In the genomic region with DNA sequence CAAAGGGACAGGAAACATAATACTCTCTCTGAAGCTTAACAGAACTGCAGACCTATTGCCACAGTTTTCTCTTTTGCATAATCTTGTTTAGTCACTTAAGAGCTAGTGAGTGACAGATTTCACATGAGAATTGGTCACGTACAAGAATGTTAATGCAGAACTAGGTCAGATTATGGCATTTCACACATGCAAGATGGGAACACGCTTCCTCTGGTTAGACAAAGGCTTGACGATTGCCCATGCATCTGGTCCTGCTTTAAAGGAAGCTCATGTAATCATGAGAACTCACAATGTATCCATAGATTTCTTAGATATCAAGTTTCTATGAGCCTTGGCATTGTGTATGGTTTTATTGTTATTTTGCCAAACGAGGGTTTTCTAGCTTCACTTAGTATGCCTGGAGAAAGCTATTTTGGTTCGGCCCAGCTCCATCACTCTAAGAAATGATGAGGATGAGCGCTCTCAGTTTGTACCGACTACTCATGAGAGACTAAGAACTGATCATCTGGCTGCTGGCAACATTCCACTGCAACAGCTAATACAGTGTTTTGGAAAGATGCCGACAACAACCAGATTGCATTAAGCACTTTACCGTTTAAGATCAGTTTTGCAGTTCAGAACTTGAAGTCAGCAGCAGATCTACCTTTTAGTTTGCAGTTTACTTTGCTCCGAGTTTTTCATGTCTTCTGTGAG, we compare ENCODE assay signal across 25 cellular contexts.
A peak's percentile ranks its signal among the peaks of the same experiment; 100 is the strongest.
DNase-seq lines count a peak whose midpoint lies in the region; ATAC-seq and TF ChIP-seq lines count a peak whose summit lies in the region.
"Had no signal": no experiment of that assay in that cellular context is flagged by ENCODE, and none has a peak within 500 bp of the region (broad histone marks: within the 10 kb centered on the region; RNA-seq: fewer than 3 reads in every experiment).

No MANE protein-coding gene starts in this region.

- H3K23ac ChIP-seq in H9 (ENCODE audit: insufficient read length, low read depth, low read length), result no peak overlapping the region

- no peak overlapping the region for H2BK15ac ChIP-seq in H9 (ENCODE audit: low read depth, low read length)

- no peaks in the 10 kb centered on the region for H3K9me3 Mint-ChIP-seq in H9
- H3K9me3 Mint-ChIP-seq: mesothelial cell of epicardium had no signal

- H4K5ac ChIP-seq in H9 (ENCODE audit: insufficient read length, low read depth, low read length), result no peak overlapping the region

- H3K56ac ChIP-seq in H9 (ENCODE audit: insufficient read length, low read depth, low read length), result no peak overlapping the region

- no peaks in the 10 kb centered on the region for H3K23me2 ChIP-seq in H9 (ENCODE audit: insufficient read length, low read depth, low read length, poor library complexity, severe bottlenecking)

- no peak overlapping the region for H3K4me3 ChIP-seq in GM12865 (ENCODE audit: low read depth, low read length)
- H3K4me3 ChIP-seq: adrenal gland, heart right ventricle, Peyer's patch, upper lobe of right lung had no signal

- ATAC-seq in SK-N-SH treated with all-trans-retinoic acid at 6 μM for 48 hours (peak; percentile 73), HG03520 (IDR thresholded peaks at IDR 0.05; ENCODE audit: unreplicated experiment) (no peak)
- ATAC-seq: activated CD4-positive, alpha-beta T cell treated with anti-CD3 and anti-CD28 coated beads for 36 hours; CD8-positive, alpha-beta T cell; heart right ventricle; left lobe of liver; naive thymus-derived CD8-positive, alpha-beta T cell; right cardiac atrium; upper lobe of right lung had no signal

- H3K79me2 ChIP-seq in H9 (ENCODE audit: insufficient read depth, low read length), result no peaks in the 10 kb centered on the region

- H4K20me1 ChIP-seq in H9 (ENCODE audit: control insufficient read depth, insufficient read depth, insufficient read length), result no peaks in the 10 kb centered on the region

- H2BK12ac ChIP-seq in H9 (ENCODE audit: insufficient read length, low read depth, low read length), result no peak overlapping the region

- H3T11ph ChIP-seq in H9 (ENCODE audit: low read length), result no peak overlapping the region

- no peak overlapping the region for H3K27ac ChIP-seq in H9 (ENCODE audit: insufficient read length, low read depth, low read length)
- H3K27ac ChIP-seq: adrenal gland, brain microvascular endothelial cell, heart right ventricle, Peyer's patch, upper lobe of right lung had no signal

- H3K27ac Mint-ChIP-seq in H9, result no peak overlapping the region
- H3K27ac Mint-ChIP-seq: activated CD4-positive, alpha-beta T cell treated with anti-CD3 and anti-CD28 coated beads for 36 hours; activated T-cell treated with anti-CD3 and anti-CD28 coated beads, Interleukin-2, amount 50 U/mL, for 24 hours; CD8-positive, alpha-beta T cell; mesothelial cell of epicardium; naive thymus-derived CD8-positive, alpha-beta T cell had no signal

- H3K4me1 ChIP-seq in H9 (ENCODE audit: insufficient read depth, low read length), result no peaks in the 10 kb centered on the region
- H3K4me1 ChIP-seq: adrenal gland, Peyer's patch, upper lobe of right lung had no signal

- H3K27me3 Mint-ChIP-seq in H9 (ENCODE audit: low read depth), result no peaks in the 10 kb centered on the region
- H3K27me3 Mint-ChIP-seq: activated CD4-positive, alpha-beta T cell treated with anti-CD3 and anti-CD28 coated beads for 36 hours; activated T-cell treated with anti-CD3 and anti-CD28 coated beads, Interleukin-2, amount 50 U/mL, for 24 hours had no signal

- H2BK120ac ChIP-seq in H9 (ENCODE audit: low read depth, low read length, poor library complexity, severe bottlenecking), result no peak overlapping the region

- no peaks in the 10 kb centered on the region for H3K36me3 Mint-ChIP-seq in H9 (ENCODE audit: insufficient read depth in 1 of 3, low read depth in 3 of 3)
- H3K36me3 Mint-ChIP-seq: CD8-positive, alpha-beta T cell; mesothelial cell of epicardium had no signal

- H3K4me2 ChIP-seq in H9 (ENCODE audit: insufficient read depth, insufficient read length, low read length), result no peak overlapping the region

- no peak overlapping the region for H2BK20ac ChIP-seq in H9 (ENCODE audit: low read depth, low read length, poor library complexity, severe bottlenecking)

- H2AK5ac ChIP-seq in H9 (ENCODE audit: insufficient read length, low read length), result no peak overlapping the region

- H3K27me3 ChIP-seq in H9 (ENCODE audit: insufficient read depth, low read length), result no peaks in the 10 kb centered on the region
- H3K27me3 ChIP-seq: adrenal gland, brain microvascular endothelial cell, heart right ventricle, Peyer's patch, upper lobe of right lung had no signal

- H4K8ac ChIP-seq in H9 (replicated peaks; ENCODE audit: insufficient read length, low read depth, low read length), result no peak overlapping the region

- H3K14ac ChIP-seq in H9 (ENCODE audit: insufficient read depth, low read length), result no peak overlapping the region

- no peak overlapping the region for H3K4me3 Mint-ChIP-seq in H9
- H3K4me3 Mint-ChIP-seq: activated CD4-positive, alpha-beta T cell treated with anti-CD3 and anti-CD28 coated beads for 36 hours; activated T-cell treated with anti-CD3 and anti-CD28 coated beads, Interleukin-2, amount 50 U/mL, for 24 hours; CD8-positive, alpha-beta T cell; mesothelial cell of epicardium; naive thymus-derived CD8-positive, alpha-beta T cell had no signal

- no peak overlapping the region for H3K4ac ChIP-seq in H9 (ENCODE audit: low read depth, low read length)

- DNase-seq in Ammon's horn (ENCODE audit: low spot score), result peak; percentile 38
- peak; percentile 0 for DNase-seq in GM12865 (ENCODE audit: low read depth)
- DNase-seq in kidney tubule cell (ENCODE audit: low spot score), result peak; percentile 42
- DNase-seq in COLO668 (lab: John Stamatoyannopoulos, UW; ENCODE audit: unreplicated experiment), result no peak
- no peak for DNase-seq in H9
- DNase-seq in stimulated activated CD4-positive, alpha-beta T cell treated with anti-CD3 and anti-CD28 coated beads, Interleukin-15, amount 100 ng/mL, for 24 hours, result no peak
- DNase-seq: activated CD4-positive, alpha-beta T cell treated with anti-CD3 and anti-CD28 coated beads for 36 hours; activated CD8-positive, alpha-beta memory T cell treated with anti-CD3 and anti-CD28 coated beads for 24 hours; activated T-cell treated with anti-CD3 and anti-CD28 coated beads, Interleukin-2, amount 50 U/mL, for 24 hours; adrenal gland; brain microvascular endothelial cell; CD8-positive, alpha-beta T cell; DMS79; GOT3; KG1; naive thymus-derived CD8-positive, alpha-beta T cell; NCI-H345; Peyer's patch; right cardiac atrium; upper lobe of right lung had no signal

- no peaks in the 10 kb centered on the region for H3K79me1 ChIP-seq in H9 (ENCODE audit: insufficient read depth, low read depth, low read length, poor library complexity, severe bottlenecking)

- no peaks in the 10 kb centered on the region for H3K4me1 Mint-ChIP-seq in H9
- H3K4me1 Mint-ChIP-seq: activated CD4-positive, alpha-beta T cell treated with anti-CD3 and anti-CD28 coated beads for 36 hours; mesothelial cell of epicardium; naive thymus-derived CD8-positive, alpha-beta T cell had no signal

- no peak overlapping the region for H2AFZ ChIP-seq in H9 (ENCODE audit: low read length)

- no peak overlapping the region for H4K91ac ChIP-seq in H9 (ENCODE audit: insufficient read length, low read depth, low read length)

- H3K18ac ChIP-seq in H9 (ENCODE audit: insufficient read length, low read depth, low read length), result no peak overlapping the region

- no CpG with 5 or more reads among the region's 10 CpGs for WGBS in H9 (ENCODE audit: extremely low coverage, insufficient read length, low lambda C conversion rate)

- H3K9me3 ChIP-seq in H9 (ENCODE audit: control insufficient read depth, low read depth, low read length), result no peaks in the 10 kb centered on the region
- H3K9me3 ChIP-seq: adrenal gland, heart right ventricle, Peyer's patch, upper lobe of right lung had no signal

- H3K9ac ChIP-seq in H9 (ENCODE audit: extremely low read depth, insufficient read length, low read length), result no peak overlapping the region

- H2BK5ac ChIP-seq in H9 (ENCODE audit: insufficient read length, low read length), result no peak overlapping the region

- TF ChIP-seq CTCF in GM12865 (IDR thresholded peaks at IDR 0.05; ENCODE audit: insufficient read depth, low read depth, low read length, missing control alignments) (no peak), H9 (conservative IDR thresholded peaks at IDR 0.05) (no peak)

TF ChIP-seq in SK-N-SH treated with all-trans-retinoic acid at 6 μM for 48 hours, 23 proteins besides CTCF, POLR2A, EP300 and RAD21 (continues in another document):
- TF ChIP-seq GLIS3 (CRISPR knock-in tag; IDR thresholded peaks at IDR 0.05) (no peak), ZNF565 (CRISPR knock-in tag; conservative IDR thresholded peaks at IDR 0.05; ENCODE audit: low read depth) (no peak), ZNF8 (CRISPR knock-in tag; IDR thresholded peaks at IDR 0.05) (no peak), RARB (CRISPR knock-in tag; IDR thresholded peaks at IDR 0.05) (no peak)
- TF ChIP-seq, protein P1, sequence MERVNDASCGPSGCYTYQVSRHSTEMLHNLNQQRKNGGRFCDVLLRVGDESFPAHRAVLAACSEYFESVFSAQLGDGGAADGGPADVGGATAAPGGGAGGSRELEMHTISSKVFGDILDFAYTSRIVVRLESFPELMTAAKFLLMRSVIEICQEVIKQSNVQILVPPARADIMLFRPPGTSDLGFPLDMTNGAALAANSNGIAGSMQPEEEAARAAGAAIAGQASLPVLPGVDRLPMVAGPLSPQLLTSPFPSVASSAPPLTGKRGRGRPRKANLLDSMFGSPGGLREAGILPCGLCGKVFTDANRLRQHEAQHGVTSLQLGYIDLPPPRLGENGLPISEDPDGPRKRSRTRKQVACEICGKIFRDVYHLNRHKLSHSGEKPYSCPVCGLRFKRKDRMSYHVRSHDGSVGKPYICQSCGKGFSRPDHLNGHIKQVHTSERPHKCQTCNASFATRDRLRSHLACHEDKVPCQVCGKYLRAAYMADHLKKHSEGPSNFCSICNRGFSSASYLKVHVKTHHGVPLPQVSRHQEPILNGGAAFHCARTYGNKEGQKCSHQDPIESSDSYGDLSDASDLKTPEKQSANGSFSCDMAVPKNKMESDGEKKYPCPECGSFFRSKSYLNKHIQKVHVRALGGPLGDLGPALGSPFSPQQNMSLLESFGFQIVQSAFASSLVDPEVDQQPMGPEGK (CRISPR knock-in tag; IDR thresholded peaks at IDR 0.05; ENCODE audit: borderline replicate concordance), result no peak

Comparison
In these comparisons a context has a peak if more than half of its experiments do, and no peak if none do; other contexts are left out.
1. DNase-seq: peak in Ammon's horn (single experiment), GM12865 (single experiment) and kidney tubule cell (single experiment); none in COLO668 (single experiment), H9 (single experiment) and stimulated activated CD4-positive, alpha-beta T cell treated with anti-CD3 and anti-CD28 coated beads, Interleukin-15, amount 100 ng/mL, for 24 hours (single experiment).